In genomic region chr10:59004392-59004791, GRCh38 we compare ENCODE assay signal across 21 cellular contexts.
DNase-seq lines count a peak whose midpoint lies in the region; ATAC-seq and TF ChIP-seq lines count a peak whose summit lies in the region.
"Had no signal": no experiment of that assay in that cellular context is flagged by ENCODE, and none has a peak within 500 bp of the region (broad histone marks: within the 10 kb centered on the region; RNA-seq: fewer than 3 reads in every experiment).

No MANE protein-coding gene starts in this region.

- POLR2A ChIA-PET in HEK293T (lab: Yijun Ruan, JAX) = no interaction called here

- H3K4me3 ChIP-seq in right lobe of liver (no peak overlapping the region), tibial artery (no peak overlapping the region)

- H3K27ac ChIP-seq in caudate nucleus (ENCODE audit: low read depth, low read length) = peak overlapping the region; percentile 69
- H3K27ac ChIP-seq in right lobe of liver = peak overlapping the region in 2 of 3 donors; percentile 3 to 81
- peak overlapping the region; percentile 82 to 84 for H3K27ac ChIP-seq in tibial artery
- H3K27ac ChIP-seq: HL-60, RWPE1 had no signal

- CTCF ChIA-PET in HEK293T (lab: Yijun Ruan, JAX) = no interaction called here

- H3K27ac Mint-ChIP-seq in immature natural killer cell = no peak overlapping the region
- H3K27ac Mint-ChIP-seq: CD4-positive, alpha-beta memory T cell had no signal

- peaks cover 0 to 5% (median 0%) of the 10 kb centered on the region in 3 donors for H3K27me3 Mint-ChIP-seq in immature natural killer cell (ENCODE audit: low read depth in 3 of 3)

- TF ChIP-seq POLR2A in right lobe of liver (IDR thresholded peaks at IDR 0.05) = no peak

- H3K9me3 ChIP-seq in right lobe of liver = no peaks in the 10 kb centered on the region
- no peaks in the 10 kb centered on the region for H3K9me3 ChIP-seq in tibial artery

- no peaks in the 10 kb centered on the region for H3K36me3 ChIP-seq in right lobe of liver
- H3K36me3 ChIP-seq in tibial artery = no peaks in the 10 kb centered on the region

- DNase-seq in caudate nucleus (lab: John Stamatoyannopoulos, UW) = no peak
- no peak for DNase-seq in right lobe of liver
- DNase-seq in tibial artery = no peak
- no peak for DNase-seq in COR-L47 (lab: John Stamatoyannopoulos, UW)
- no peak for DNase-seq in immature natural killer cell
- DNase-seq in HEK293T (ENCODE audit: extremely low spot score) = no peak
- DNase-seq: C1 segment of cervical spinal cord; CD4-positive, alpha-beta memory T cell; DMS 273 treated with DMSO at 0.1 percent for 48 hours; DMS79; EL; GDM1; NCI-H1048; NCI-H1694; NCI-H2227 treated with DMSO at 0.1 percent for 48 hours; SHP77 had no signal

- TF ChIP-seq CTCF in right lobe of liver (IDR thresholded peaks at IDR 0.05) = no peak
- TF ChIP-seq CTCF in tibial artery (IDR thresholded peaks at IDR 0.05) = no peak

- intact Hi-C loops in right lobe of liver (cut with DNase I) = no loop called here
- intact Hi-C loops in tibial artery (cut with DNase I; ENCODE audit: low total_unique reads) = no loop called here

- ATAC-seq in HG02885 (IDR thresholded peaks at IDR 0.05; ENCODE audit: poor library complexity, unreplicated experiment) = peak; percentile 55
- ATAC-seq in right lobe of liver = no peak
- ATAC-seq in HG02840 (IDR thresholded peaks at IDR 0.05; ENCODE audit: low FRiP score, unreplicated experiment) = no peak
- ATAC-seq: Panc1 had no signal

- 33% methylated on average over 1 of the region's 1 CpG for WGBS in right lobe of liver (ENCODE audit: insufficient coverage, low coverage, low lambda C conversion rate, missing lambda C conversion rate)

- H3K4me3 Mint-ChIP-seq in immature natural killer cell = no peak overlapping the region
- H3K4me3 Mint-ChIP-seq: CD4-positive, alpha-beta memory T cell had no signal

- H3K9me3 Mint-ChIP-seq in immature natural killer cell = peaks cover 0 to 8% (median 3%) of the 10 kb centered on the region in 6 donors

- H3K27me3 ChIP-seq in right lobe of liver = no peaks in the 10 kb centered on the region
- no peaks in the 10 kb centered on the region for H3K27me3 ChIP-seq in tibial artery

- H3K4me1 ChIP-seq in right lobe of liver = peaks cover 0 to 66% (median 19%) of the 10 kb centered on the region in 4 donors
- peaks cover 0 to 83% (median 36%) of the 10 kb centered on the region in 4 donors for H3K4me1 ChIP-seq in tibial artery

- no peaks in the 10 kb centered on the region for H3K4me1 Mint-ChIP-seq in immature natural killer cell
- H3K4me1 Mint-ChIP-seq: CD4-positive, alpha-beta memory T cell had no signal

- no peaks in the 10 kb centered on the region for H3K36me3 Mint-ChIP-seq in immature natural killer cell
- H3K36me3 Mint-ChIP-seq: CD4-positive, alpha-beta memory T cell had no signal

TF ChIP-seq in HEK293T, 16 proteins besides CTCF, POLR2A, EP300 and RAD21:
- no peak for TF ChIP-seq BHLHE40 (IDR thresholded peaks at IDR 0.05; ENCODE audit: borderline replicate concordance)
TF ChIP-seq in HEK293T: peak in this region for 0.
